16 cellular contexts compared by ENCODE assay signal in the genomic region with DNA sequence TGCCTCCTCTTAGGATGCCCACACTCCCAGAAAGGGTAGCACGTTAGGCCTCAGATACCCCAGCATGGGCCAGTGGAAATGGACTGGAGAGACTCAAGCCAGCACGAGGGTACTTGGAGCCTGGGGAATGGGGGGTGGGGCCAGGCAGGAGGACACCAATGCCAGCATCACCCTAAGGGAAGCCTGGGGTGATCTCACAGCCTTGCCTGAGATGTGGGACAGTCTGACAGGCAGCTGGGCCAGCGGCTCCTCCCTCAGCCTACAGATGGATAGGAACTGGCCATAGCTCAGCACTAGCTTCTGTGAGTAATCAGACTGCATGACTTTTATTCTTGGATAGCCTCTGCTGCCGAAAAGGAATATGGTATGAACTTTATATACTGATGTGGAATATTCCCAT.
"Had no signal": no experiment of that assay in that cellular context is flagged by ENCODE, and none has a peak within 500 bp of the region (broad histone marks: within the 10 kb centered on the region; RNA-seq: fewer than 3 reads in every experiment).

No MANE protein-coding gene starts in this region.

- DNase-seq: activated CD4-positive, alpha-beta T cell treated with anti-CD3 and anti-CD28 coated beads, Interleukin-2, amount 10 ng/mL, durations not matched to agents 24 days and 14 days; activated CD4-positive, CD25-positive, alpha-beta regulatory T cell; activated naive CD4-positive, alpha-beta T cell; activated naive CD8-positive, alpha-beta T cell treated with anti-CD3 and anti-CD28 coated beads, Interleukin-2, amount 10 ng/mL, durations not matched to agents 7 days and 5 days; dermis blood vessel endothelial cell; endodermal cell; erythroblast; hippocampal formation; kidney; left lung; mammary epithelial cell; ovary; sigmoid colon; stimulated activated CD4-positive, alpha-beta T cell treated with anti-CD3 and anti-CD28 coated beads, Interleukin-1b, Interleukin-23, amount 100 ng/mL, for 48 hours; stomach; testis had no signal

- ATAC-seq: left lung had no signal
